In genomic region chr16:28740631-28741030, GRCh38 we compare ENCODE assay signal across 8 cellular contexts. TPM values are rescaled to one million over a fixed set of nuclear protein-coding genes. Genes with fewer than 3 reads are reported as not detected.
DNase-seq lines count a peak whose midpoint lies in the region; ATAC-seq and TF ChIP-seq lines count a peak whose summit lies in the region.
"Not testable (repeated sequence)": the region's sequence is repeated elsewhere in the genome, so short reads cannot be mapped to it uniquely, and the experiment has no call there.
"Had no signal": no experiment of that assay in that cellular context is flagged by ENCODE, and none has a peak within 500 bp of the region (broad histone marks: within the 10 kb centered on the region; RNA-seq: fewer than 3 reads in every experiment).

No MANE protein-coding gene starts in this region.

- not testable (repeated sequence) for H3K36me3 Mint-ChIP-seq in activated T-cell treated with anti-CD3 and anti-CD28 coated beads, Interleukin-2, amount 50 U/mL, for 24 hours (ENCODE audit: low read depth); memory B cell

- not testable (repeated sequence) for H3K4me3 Mint-ChIP-seq in activated T-cell treated with anti-CD3 and anti-CD28 coated beads, Interleukin-2, amount 50 U/mL, for 24 hours; memory B cell; stimulated activated naive CD8-positive, alpha-beta T cell treated with anti-CD3 and anti-CD28 coated beads, Interleukin-15, amount 100 ng/mL, for 72 hours

- CTCF ChIA-PET in Panc1 (lab: Charles Lee), result not testable (repeated sequence)

- DNase-seq in H7; Panc1 (ENCODE audit: low read depth, low spot score); Right ventricle myocardium inferior (ENCODE audit: missing footprints); iPS DF 6.9 (ENCODE audit: low read depth, low spot score); stimulated activated naive CD8-positive, alpha-beta T cell treated with anti-CD3 and anti-CD28 coated beads, Interleukin-15, amount 100 ng/mL, for 72 hours: not testable (repeated sequence)
- peak; percentile 31 for DNase-seq in activated T-cell treated with anti-CD3 and anti-CD28 coated beads, Interleukin-2, amount 50 U/mL, for 24 hours
- DNase-seq in memory B cell (ENCODE audit: low spot score in 2 of 2), result peak in 1 of 2 donors; percentile 11

- POLR2A ChIA-PET in Panc1 (lab: Charles Lee), result not testable (repeated sequence)

- TF ChIP-seq CTCF in Panc1 (IDR thresholded peaks at IDR 0.05), result not testable (repeated sequence)

- ATAC-seq in Panc1 (peak; percentile 49; the same call in 1 of the 2 replicates), Right ventricle myocardium inferior (peak; percentile 23), memory B cell (ENCODE audit: low read depth) (peak; percentile 22)
- peak; percentile 23 for ATAC-seq in stimulated activated naive CD8-positive, alpha-beta T cell treated with anti-CD3 and anti-CD28 coated beads, Interleukin-15, amount 100 ng/mL, for 72 hours

- H3K27me3 Mint-ChIP-seq in activated T-cell treated with anti-CD3 and anti-CD28 coated beads, Interleukin-2, amount 50 U/mL, for 24 hours; memory B cell; stimulated activated naive CD8-positive, alpha-beta T cell treated with anti-CD3 and anti-CD28 coated beads, Interleukin-15, amount 100 ng/mL, for 72 hours: not testable (repeated sequence)

- no CpG with 5 or more reads among the region's 27 CpGs for WGBS in iPS DF 6.9 (ENCODE audit: insufficient coverage, insufficient read length)

- H3K27ac ChIP-seq in Panc1 (ENCODE audit: low read length); iPS DF 6.9 (ENCODE audit: low read length): not testable (repeated sequence)

- H3K4me1 ChIP-seq in Panc1 (ENCODE audit: control insufficient read depth, insufficient read depth, low read length); iPS DF 6.9 (ENCODE audit: control insufficient read depth, insufficient read depth, low read length): not testable (repeated sequence)

- not testable (repeated sequence) for H3K9me3 ChIP-seq in Panc1 (ENCODE audit: control insufficient read depth, insufficient read depth, low read depth, low read length); iPS DF 6.9 (ENCODE audit: control insufficient read depth, insufficient read depth, low read length)

- H3K4me1 Mint-ChIP-seq in activated T-cell treated with anti-CD3 and anti-CD28 coated beads, Interleukin-2, amount 50 U/mL, for 24 hours (ENCODE audit: low read depth); memory B cell; stimulated activated naive CD8-positive, alpha-beta T cell treated with anti-CD3 and anti-CD28 coated beads, Interleukin-15, amount 100 ng/mL, for 72 hours: not testable (repeated sequence)

- not testable (repeated sequence) for H3K36me3 ChIP-seq in H7 (replicated peaks; ENCODE audit: control insufficient read depth, insufficient read depth, low read length); Panc1 (ENCODE audit: control insufficient read depth, insufficient read depth, low read length); iPS DF 6.9 (ENCODE audit: control insufficient read depth, insufficient read depth, low read length)

- not testable (repeated sequence) for H3K9me3 Mint-ChIP-seq in activated T-cell treated with anti-CD3 and anti-CD28 coated beads, Interleukin-2, amount 50 U/mL, for 24 hours; memory B cell; stimulated activated naive CD8-positive, alpha-beta T cell treated with anti-CD3 and anti-CD28 coated beads, Interleukin-15, amount 100 ng/mL, for 72 hours

- intact Hi-C loops in Panc1 (cut with micrococcal nuclease; ENCODE audit: unreplicated experiment); Right ventricle myocardium inferior (cut with DNase I): not testable (repeated sequence)

- in situ Hi-C loops in Panc1 (cut with HindIII; ENCODE audit: low pct_unique_long_range_greater_than_20kb, low sequenced_read_pairs), result not testable (repeated sequence)

- H3K27ac Mint-ChIP-seq in activated T-cell treated with anti-CD3 and anti-CD28 coated beads, Interleukin-2, amount 50 U/mL, for 24 hours; memory B cell; stimulated activated naive CD8-positive, alpha-beta T cell treated with anti-CD3 and anti-CD28 coated beads, Interleukin-15, amount 100 ng/mL, for 72 hours: not testable (repeated sequence)

- H3K27me3 ChIP-seq in H7 (ENCODE audit: control insufficient read depth, insufficient read depth, low read length); Panc1 (ENCODE audit: control insufficient read depth, insufficient read depth, low read length); iPS DF 6.9 (ENCODE audit: control insufficient read depth, insufficient read depth, low read length): not testable (repeated sequence)

- H3K4me3 ChIP-seq in H7 (ENCODE audit: insufficient read depth, low read depth, low read length), result peak overlapping the region; percentile 33
- H3K4me3 ChIP-seq in Panc1 (ENCODE audit: low read depth in 2 of 2, low read length in 2 of 2), result not testable (repeated sequence)
- peak overlapping the region; percentile 21; the same call in 1 of the 2 replicates for H3K4me3 ChIP-seq in iPS DF 6.9 (ENCODE audit: low read length)

- not testable (repeated sequence) for BruUV-seq in Panc1 (replicated peaks; lab: Mats Ljungman, UMichigan)

RNA-seq across cellular contexts. Expression of gene NPIPB9, which starts 11.0 kb away (rescaled TPM):
- total RNA-seq in H7 (2014; rRNA removed; shearing (Covaris generic)), result 0.67 TPM in 1 of 2 replicates, not detected in the other
- 0.90 TPM for total RNA-seq in Panc1 (2021; ENCODE audit: unreplicated experiment)
- polyA plus RNA-seq in Panc1 (2012; ENCODE audit: insufficient read length), result 0.55 TPM
- total RNA-seq in Right ventricle myocardium inferior, result not detected
- total RNA-seq: GM23248 had no signal
- polyA plus RNA-seq: GM23248 had no signal

RNA-seq across cellular contexts. Expression of gene EIF3C, which starts 29.4 kb away (rescaled TPM):
- total RNA-seq in H7 (2014; rRNA removed; shearing (Covaris generic)), result 213 and 222 TPM in 2 replicates
- total RNA-seq in Panc1 (2021; ENCODE audit: unreplicated experiment) (526 TPM), Right ventricle myocardium inferior (357 TPM)
- polyA plus RNA-seq in Panc1 (2012; ENCODE audit: insufficient read length), result 457 TPM
